In the genomic region with DNA sequence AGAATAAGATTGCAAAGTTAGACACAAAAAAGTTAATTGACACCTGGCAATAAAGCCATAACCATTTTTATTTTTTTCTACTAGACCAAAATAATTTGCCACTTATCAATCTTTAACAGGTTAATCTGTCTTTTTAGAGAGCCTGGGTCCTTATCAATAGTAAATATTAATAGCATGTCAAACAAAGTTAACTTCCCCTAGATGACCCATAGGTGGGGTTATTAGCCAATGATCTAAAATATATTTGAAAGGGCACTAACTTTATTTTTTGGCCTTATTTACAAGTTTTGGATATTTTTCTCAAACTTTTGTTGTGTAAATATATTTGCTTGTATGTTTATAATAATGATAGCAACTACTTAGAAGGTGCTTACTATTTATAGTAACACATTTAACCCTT, we compare ENCODE assay signal across 12 cellular contexts. TPM values are rescaled to one million over a fixed set of nuclear protein-coding genes. Genes with fewer than 3 reads are reported as not detected.
DNase-seq lines count a peak whose midpoint lies in the region; ATAC-seq and TF ChIP-seq lines count a peak whose summit lies in the region.
"Had no signal": no experiment of that assay in that cellular context is flagged by ENCODE, and none has a peak within 500 bp of the region (broad histone marks: within the 10 kb centered on the region; RNA-seq: fewer than 3 reads in every experiment).

No MANE protein-coding gene starts in this region.

- no peak overlapping the region for H4K5ac ChIP-seq in H9 (ENCODE audit: insufficient read length, low read depth, low read length)

- H4K20me1 ChIP-seq in H9 (ENCODE audit: control insufficient read depth, insufficient read depth, insufficient read length): no peaks in the 10 kb centered on the region

- H3K79me2 ChIP-seq in H9 (ENCODE audit: insufficient read depth, low read length): no peaks in the 10 kb centered on the region

- no peak overlapping the region for H3T11ph ChIP-seq in H9 (ENCODE audit: low read length)

- H3K9ac ChIP-seq in H9 (ENCODE audit: extremely low read depth, insufficient read length, low read length): no peak overlapping the region

- H3K9me3 Mint-ChIP-seq in H9: no peaks in the 10 kb centered on the region

- H2BK5ac ChIP-seq in H9 (ENCODE audit: insufficient read length, low read length): no peak overlapping the region

- ATAC-seq in HG03354 (IDR thresholded peaks at IDR 0.05; ENCODE audit: poor library complexity, severe bottlenecking, unreplicated experiment) (no peak), GM19397 (IDR thresholded peaks at IDR 0.05; ENCODE audit: unreplicated experiment) (no peak), GM21381 (IDR thresholded peaks at IDR 0.05; ENCODE audit: unreplicated experiment) (no peak)

- no peak overlapping the region for H3K27ac Mint-ChIP-seq in H9

- no peak overlapping the region for H3K27ac ChIP-seq in H9 (ENCODE audit: insufficient read length, low read depth, low read length)

- H3K4me3 Mint-ChIP-seq in H9: no peak overlapping the region

- H2BK120ac ChIP-seq in H9 (ENCODE audit: low read depth, low read length, poor library complexity, severe bottlenecking): no peak overlapping the region

- in situ Hi-C loops in astrocyte of the spinal cord (cut with HindIII; ENCODE audit: low sequenced_read_pairs): no loop called here

- H3K4me1 Mint-ChIP-seq in H9: peaks cover 23 to 38% of the 10 kb centered on the region in 2 experiments

- no peak overlapping the region for H3K23ac ChIP-seq in H9 (ENCODE audit: insufficient read length, low read depth, low read length)

- no peaks in the 10 kb centered on the region for H3K23me2 ChIP-seq in H9 (ENCODE audit: insufficient read length, low read depth, low read length, poor library complexity, severe bottlenecking)

- no peaks in the 10 kb centered on the region for H3K79me1 ChIP-seq in H9 (ENCODE audit: insufficient read depth, low read depth, low read length, poor library complexity, severe bottlenecking)

- no peak overlapping the region for H4K8ac ChIP-seq in H9 (replicated peaks; ENCODE audit: insufficient read length, low read depth, low read length)

- peak; percentile 42 to 55 for DNase-seq in AML-193 (lab: John Stamatoyannopoulos, UW)
- no peak for DNase-seq in H9
- DNase-seq in astrocyte of the spinal cord (ENCODE audit: low read depth, low spot score): no peak
- DNase-seq in myocyte (ENCODE audit: low read depth): peak; percentile 28
- no peak for DNase-seq in NCI-H748 treated with DMSO at 0.1 percent for 48 hours (lab: John Stamatoyannopoulos, UW)
- DNase-seq: activated CD8-positive, alpha-beta memory T cell treated with anti-CD3 and anti-CD28 coated beads, Interleukin-2, amount 50 U/mL, for 4 hours; effector CD4-positive, alpha-beta T cell; stimulated activated CD4-positive, alpha-beta T cell treated with anti-CD3 and anti-CD28 coated beads, Interleukin-4, amount 100 ng/mL, for 24 hours had no signal

- H2BK12ac ChIP-seq in H9 (ENCODE audit: insufficient read length, low read depth, low read length): no peak overlapping the region

- H3K9me3 ChIP-seq in H9 (ENCODE audit: control insufficient read depth, low read depth, low read length): no peaks in the 10 kb centered on the region

- no peak overlapping the region for H3K4me3 ChIP-seq in astrocyte of the spinal cord (ENCODE audit: low read depth, low read length)

- no peak overlapping the region for H3K56ac ChIP-seq in H9 (ENCODE audit: insufficient read length, low read depth, low read length)

- no peak overlapping the region for H3K14ac ChIP-seq in H9 (ENCODE audit: insufficient read depth, low read length)

- no peak overlapping the region for H3K4ac ChIP-seq in H9 (ENCODE audit: low read depth, low read length)

- no peak overlapping the region for H2BK15ac ChIP-seq in H9 (ENCODE audit: low read depth, low read length)

- no peaks in the 10 kb centered on the region for H3K4me1 ChIP-seq in H9 (ENCODE audit: insufficient read depth, low read length)

- no peak overlapping the region for H2BK20ac ChIP-seq in H9 (ENCODE audit: low read depth, low read length, poor library complexity, severe bottlenecking)

- no peaks in the 10 kb centered on the region; a peak in 1 of 7 replicates for H3K36me3 Mint-ChIP-seq in H9 (ENCODE audit: insufficient read depth in 1 of 3, low read depth in 3 of 3)

- H2AFZ ChIP-seq in H9 (ENCODE audit: low read length): no peak overlapping the region

- peak; percentile 58 for TF ChIP-seq CTCF in H9 (conservative IDR thresholded peaks at IDR 0.05)
- peak; percentile 32 for TF ChIP-seq CTCF in astrocyte of the spinal cord (IDR thresholded peaks at IDR 0.05; ENCODE audit: low read depth, low read length)

- no peak overlapping the region for H3K4me2 ChIP-seq in H9 (ENCODE audit: insufficient read depth, insufficient read length, low read length)

- H2AK5ac ChIP-seq in H9 (ENCODE audit: insufficient read length, low read length): no peak overlapping the region

- H3K27me3 ChIP-seq in H9 (ENCODE audit: insufficient read depth, low read length): peaks cover 2% of the 10 kb centered on the region; the same call in 1 of the 2 replicates

- H3K18ac ChIP-seq in H9 (ENCODE audit: insufficient read length, low read depth, low read length): no peak overlapping the region

- peaks cover 21% of the 10 kb centered on the region for H3K27me3 Mint-ChIP-seq in H9 (ENCODE audit: low read depth)

- H4K91ac ChIP-seq in H9 (ENCODE audit: insufficient read length, low read depth, low read length): no peak overlapping the region

RNA-seq across cellular contexts. Expression of gene ANKRD33, which starts 3.9 kb away (rescaled TPM):
- total RNA-seq in H9 (2021) (0.61 and 0.81 TPM in 2 replicates), myocyte (not detected in 2 replicates)
- not detected for polyA plus RNA-seq in myocyte (2012)
- total RNA-seq: lower leg skin had no signal

RNA-seq across cellular contexts. Expression of gene ACVRL1, which starts 15.5 kb away (rescaled TPM):
- total RNA-seq in H9 (2021) (not detected in 2 replicates), myocyte (0.52 and 0.78 TPM in 2 replicates)
- polyA plus RNA-seq in myocyte (2012): 0.58 TPM

RNA-seq across cellular contexts. Expression of gene FIGNL2, which starts 43.3 kb away (rescaled TPM):
- total RNA-seq in H9 (2021) (19.5 and 19.7 TPM in 2 replicates), myocyte (0.11 and 0.36 TPM in 2 replicates)
- 0.26 TPM for polyA plus RNA-seq in myocyte (2012)

RNA-seq across cellular contexts. Expression of gene ACVR1B, which starts 59.7 kb away (rescaled TPM):
- total RNA-seq in H9 (2021) (15.6 and 16.3 TPM in 2 replicates), myocyte (8.1 and 9.6 TPM in 2 replicates)
- polyA plus RNA-seq in myocyte (2012): 14.2 TPM

Comparison
In these comparisons a context has a peak if more than half of its experiments do, and no peak if none do; other contexts are left out.
1. DNase-seq: peak in AML-193 (2 of 2) and myocyte (single experiment); none in H9 (single experiment), astrocyte of the spinal cord (single experiment) and NCI-H748 treated with DMSO at 0.1 percent for 48 hours (single experiment).
2. RNA of gene FIGNL2, which starts 43.3 kb away (total RNA-seq): 19.5 to 19.7 TPM in H9; 0.11 to 0.36 TPM in myocyte; every median in the first group is over 10 times any median in the second.